ENCODE assay signal across 9 cellular contexts in genomic region chr14:35341454-35342159, GRCh38. TPM values are rescaled to one million over a fixed set of nuclear protein-coding genes. Genes with fewer than 3 reads are reported as not detected.
DNase-seq lines count a peak whose midpoint lies in the region; ATAC-seq and TF ChIP-seq lines count a peak whose summit lies in the region.
"Had no signal": no experiment of that assay in that cellular context is flagged by ENCODE, and none has a peak within 500 bp of the region (broad histone marks: within the 10 kb centered on the region; RNA-seq: fewer than 3 reads in every experiment).

No MANE protein-coding gene starts in this region.

- peaks cover 19% of the 10 kb centered on the region for H3K4me1 Mint-ChIP-seq in endothelial cell (ENCODE audit: unreplicated experiment)

- H3K4me3 Mint-ChIP-seq in endothelial cell (ENCODE audit: unreplicated experiment) = no peak overlapping the region

- no peak overlapping the region for H3K4me3 ChIP-seq in lung

- no peaks in the 10 kb centered on the region for H3K9me3 Mint-ChIP-seq in endothelial cell (ENCODE audit: unreplicated experiment)

- H3K27me3 ChIP-seq in lung (ENCODE audit: control insufficient read depth, insufficient read depth) = no peaks in the 10 kb centered on the region

- H3K9me3 ChIP-seq in lung (ENCODE audit: control insufficient read depth in 2 of 2, insufficient read depth in 1 of 2, low read length in 1 of 2) = no peaks in the 10 kb centered on the region
- H3K9me3 ChIP-seq: Caco-2 had no signal

- no peaks in the 10 kb centered on the region for H3K36me3 Mint-ChIP-seq in endothelial cell (ENCODE audit: low read depth, unreplicated experiment)

- DNase-seq in NCI-H526 (lab: John Stamatoyannopoulos, UW) (peak; percentile 19 to 52), NCI-H526 treated with DMSO at 0.1 percent for 48 hours (lab: John Stamatoyannopoulos, UW) (no peak), M059J (ENCODE audit: low read depth) (peak; percentile 96), ecto neural progenitor cell (ENCODE audit: low spot score) (peak; percentile 74), lung (ENCODE audit: low spot score) (peak; percentile 95), superior temporal gyrus (ENCODE audit: extremely low spot score) (peak; percentile 98), endothelial cell (ENCODE audit: low spot score) (no peak)

- WGBS in lung, 2 donors = 10 to 27% methylated on average over 17 of the region's 17 CpGs

- peaks cover 4% of the 10 kb centered on the region for H3K27me3 Mint-ChIP-seq in endothelial cell (ENCODE audit: unreplicated experiment)

- H3K27ac ChIP-seq in lung (ENCODE audit: low read depth in 1 of 2, low read length in 1 of 2) = peak overlapping the region; percentile 91 to 96

- TF ChIP-seq CTCF in lung (IDR thresholded peaks at IDR 0.05; ENCODE audit: control extremely low read depth, extremely low read depth) (no peak), endothelial cell (IDR thresholded peaks at IDR 0.05; ENCODE audit: unreplicated experiment) (no peak)

- ATAC-seq in SK-N-SH treated with all-trans-retinoic acid at 6 μM for 48 hours (peak; percentile 100), lung (ENCODE audit: insufficient read depth, low FRiP score) (peak; percentile 85)

- H3K27ac Mint-ChIP-seq in endothelial cell (ENCODE audit: unreplicated experiment) = no peak overlapping the region

- H3K4me1 ChIP-seq in lung (ENCODE audit: control insufficient read depth in 2 of 2, insufficient read depth in 2 of 2, low read length in 2 of 2) = peaks cover 5 to 33% of the 10 kb centered on the region in 2 donors

- no peaks in the 10 kb centered on the region for H3K36me3 ChIP-seq in lung (ENCODE audit: control insufficient read depth in 2 of 2, insufficient read depth in 2 of 2, low read length in 2 of 2)

TF ChIP-seq in SK-N-SH treated with all-trans-retinoic acid at 6 μM for 48 hours, 23 proteins besides CTCF, POLR2A, EP300 and RAD21:
- TF ChIP-seq ARNTL (CRISPR knock-in tag; IDR thresholded peaks at IDR 0.05; ENCODE audit: borderline replicate concordance, low read depth) (no peak), ZNF565 (CRISPR knock-in tag; conservative IDR thresholded peaks at IDR 0.05; ENCODE audit: low read depth) (no peak), PATZ1 (CRISPR knock-in tag; IDR thresholded peaks at IDR 0.05; ENCODE audit: borderline replicate concordance) (no peak), BACH2 (CRISPR knock-in tag; IDR thresholded peaks at IDR 0.05; ENCODE audit: borderline replicate concordance) (no peak), GLIS3 (CRISPR knock-in tag; IDR thresholded peaks at IDR 0.05) (no peak), ZNF8 (CRISPR knock-in tag; IDR thresholded peaks at IDR 0.05) (no peak), SNAI2 (CRISPR knock-in tag; IDR thresholded peaks at IDR 0.05) (no peak), ZFP3 (CRISPR knock-in tag; IDR thresholded peaks at IDR 0.05) (peak; percentile 90)

RNA-seq across cellular contexts. Expression of gene PSMA6, which starts 49.4 kb away (rescaled TPM):
- 378 and 505 TPM in 2 replicates for total RNA-seq in M059J (2014; rRNA removed; shearing (Covaris generic))
- total RNA-seq in lung (100 to 1,000 TPM; 119 to 217 TPM), endothelial cell (ENCODE audit: unreplicated experiment) (160 TPM)
- 100 to 1,000 TPM; 207 to 351 TPM for polyA plus RNA-seq in lung

Comparison
In these comparisons a context has a peak if more than half of its experiments do, and no peak if none do; other contexts are left out.
1. DNase-seq: peak in NCI-H526 (2 of 2), M059J (single experiment), ecto neural progenitor cell (single experiment), lung (single experiment) and superior temporal gyrus (single experiment); none in NCI-H526 treated with DMSO at 0.1 percent for 48 hours (single experiment) and endothelial cell (single experiment).